Comparison of ENCODE assay signal across 8 cellular contexts in genomic region chr15:67067161-67067853, GRCh38. TPM values are rescaled to one million over a fixed set of nuclear protein-coding genes. Genes with fewer than 3 reads are reported as not detected.
DNase-seq lines count a peak whose midpoint lies in the region; ATAC-seq and TF ChIP-seq lines count a peak whose summit lies in the region.

No MANE protein-coding gene starts in this region.

- peaks cover 62% of the 10 kb centered on the region for H3K4me1 Mint-ChIP-seq in WTC11

- ATAC-seq in WTC11 (no peak; the same call in 1 of the 2 replicates), sciatic nerve (peak; percentile 5), HG03108 (IDR thresholded peaks at IDR 0.05; ENCODE audit: unreplicated experiment) (no peak)

- H3K9me3 Mint-ChIP-seq in WTC11: no peaks in the 10 kb centered on the region

- H3K27ac Mint-ChIP-seq in WTC11: 0 out of 2 replicates have a peak overlapping the region, but pooled peaks have one; percentile 14

- POLR2A ChIA-PET in WTC11 (lab: Charles Lee): interaction anchor here (1.2 kb wide), 1 partner anchor 30 kb away, joined by 3 read pairs; no protein-coding TSS in a partner anchor

- CTCF ChIA-PET in WTC11 (lab: Charles Lee): interaction anchor here (0.9 to 1.0 kb wide), 2 partner anchors 38 to 117 kb away, joined by 3 read pairs; no protein-coding TSS in a partner anchor

- peak overlapping the region; percentile 98 for H3K4me3 ChIP-seq in HFF-Myc (replicated peaks; ENCODE audit: low read depth, low read length)
- H3K4me3 ChIP-seq in fibroblast of the aortic adventitia (ENCODE audit: low read depth, low read length): peak overlapping the region; percentile 96

- peak overlapping the region; percentile 92 for H3K4me3 Mint-ChIP-seq in WTC11

- intact Hi-C loops in sciatic nerve (cut with DNase I): loop anchor here (10.0 kb wide), 1 partner anchor 67 kb away; no protein-coding TSS in a partner anchor

- H3K27me3 Mint-ChIP-seq in WTC11 (ENCODE audit: low read depth): peaks cover 26% of the 10 kb centered on the region

- peaks cover 6% of the 10 kb centered on the region for H3K36me3 Mint-ChIP-seq in WTC11

- TF ChIP-seq CTCF in HFF-Myc (IDR thresholded peaks at IDR 0.05; ENCODE audit: low read depth, low read length, missing control alignments): no peak
- TF ChIP-seq CTCF in WTC11 (IDR thresholded peaks at IDR 0.05): no peak
- no peak for TF ChIP-seq CTCF in fibroblast of the aortic adventitia (IDR thresholded peaks at IDR 0.05; ENCODE audit: insufficient read depth, low read length)

- DNase-seq in HFF-Myc (ENCODE audit: extremely low read depth, low read depth) (no peak), WTC11 (ENCODE audit: low spot score) (peak; percentile 42), fibroblast of the aortic adventitia (ENCODE audit: low read depth) (peak; percentile 59), sciatic nerve (ENCODE audit: low spot score) (no peak), NCI-H526 treated with DMSO at 0.1 percent for 48 hours (lab: John Stamatoyannopoulos, UW) (no peak), hepatic stellate cell (ENCODE audit: low spot score) (no peak), kidney glomerular epithelial cell (lab: John Stamatoyannopoulos, UW) (no peak)

TF ChIP-seq in WTC11, 78 proteins besides CTCF, POLR2A, EP300 and RAD21:
- TF ChIP-seq TEAD1 (CRISPR knock-in tag; IDR thresholded peaks at IDR 0.05): no peak
- no peak for TF ChIP-seq IRF2 (CRISPR knock-in tag; IDR thresholded peaks at IDR 0.05; ENCODE audit: borderline replicate concordance, low read depth)
TF ChIP-seq in WTC11: peak in this region for 0.

RNA-seq across cellular contexts. Expression of gene SMAD3, which starts 1.9 kb away (rescaled TPM):
- total RNA-seq in WTC11 (2021): 20.2 to 34.6 TPM (median 25.0 TPM) in 3 replicates
- total RNA-seq in fibroblast of the aortic adventitia (ENCODE audit: low replicate concordance): 53.6 and 96.3 TPM in 2 replicates
- total RNA-seq in sciatic nerve: 58.8 TPM

Comparison
In these comparisons a context has a peak if more than half of its experiments do, and no peak if none do; other contexts are left out.
1. DNase-seq: peak in WTC11 (single experiment) and fibroblast of the aortic adventitia (single experiment); none in HFF-Myc (single experiment), sciatic nerve (single experiment), NCI-H526 treated with DMSO at 0.1 percent for 48 hours (single experiment), hepatic stellate cell (single experiment) and kidney glomerular epithelial cell (single experiment).